Comparison of ENCODE assay signal across 1 cellular context in genomic region chr9:121690316-121690715, GRCh38.
TF ChIP-seq lines count a peak whose summit lies in the region.

No MANE protein-coding gene starts in this region.

TF ChIP-seq in IMR-90, 13 proteins besides CTCF, POLR2A, EP300 and RAD21:
- TF ChIP-seq CEBPB (IDR thresholded peaks at IDR 0.05; ENCODE audit: low read depth, low read length) (no peak), CHD1 (IDR thresholded peaks at IDR 0.05; ENCODE audit: low read depth, low read length) (no peak), MXI1 (IDR thresholded peaks at IDR 0.05; ENCODE audit: borderline replicate concordance, low read depth, low read length) (no peak), BHLHE40 (IDR thresholded peaks at IDR 0.05; ENCODE audit: low read depth, low read length) (no peak), FOS (IDR thresholded peaks at IDR 0.05; ENCODE audit: low read depth, low read length) (no peak), RFX5 (IDR thresholded peaks at IDR 0.05; ENCODE audit: low read depth, low read length) (no peak), NFE2L2 (IDR thresholded peaks at IDR 0.05; ENCODE audit: low read depth, low read length) (no peak), USF2 (IDR thresholded peaks at IDR 0.05; ENCODE audit: low read depth, low read length) (no peak), MAZ (IDR thresholded peaks at IDR 0.05; ENCODE audit: borderline replicate concordance, low read depth, low read length) (no peak), SMC3 (IDR thresholded peaks at IDR 0.05; ENCODE audit: low read depth, low read length) (no peak), MAFK (IDR thresholded peaks at IDR 0.05; ENCODE audit: low read depth, low read length) (no peak), ELK1 (IDR thresholded peaks at IDR 0.05; ENCODE audit: borderline replicate concordance, low read depth, low read length) (no peak), RCOR1 (IDR thresholded peaks at IDR 0.05; ENCODE audit: insufficient replicate concordance, low read length) (no peak)
